22 cellular contexts compared by ENCODE assay signal in the genomic region with DNA sequence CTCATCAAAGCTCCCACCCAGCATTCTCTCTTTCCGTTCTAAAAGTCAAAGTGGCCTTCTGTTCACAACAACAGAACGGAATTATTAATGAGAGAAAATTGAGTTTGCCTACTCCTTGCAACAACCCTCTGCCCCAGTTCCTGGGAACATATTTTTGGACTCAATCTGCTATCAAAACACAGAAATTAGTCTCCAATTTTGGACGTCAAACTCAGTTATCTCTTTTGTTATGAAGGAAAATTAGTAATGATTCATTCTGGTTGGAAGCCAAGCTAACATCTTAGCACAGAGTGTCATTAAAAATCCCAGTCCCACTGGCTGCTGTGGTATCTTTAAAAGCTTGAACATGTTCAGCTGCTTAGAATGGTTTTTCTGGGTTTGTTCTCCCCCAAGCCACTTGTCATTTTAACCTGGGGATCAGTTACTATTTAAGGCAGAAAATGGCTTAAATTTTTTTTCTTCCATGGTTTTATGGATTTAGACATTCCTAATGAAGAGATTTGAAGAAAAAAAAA.
"Had no signal": no experiment of that assay in that cellular context is flagged by ENCODE, and none has a peak within 500 bp of the region (broad histone marks: within the 10 kb centered on the region; RNA-seq: fewer than 3 reads in every experiment).

No MANE protein-coding gene starts in this region.

- DNase-seq: dorsolateral prefrontal cortex; effector CD4-positive, alpha-beta T cell; mucosa of descending colon; naive thymus-derived CD8-positive, alpha-beta T cell; nephron progenitor cell; nucleus accumbens; right cardiac atrium; small intestine; stimulated activated CD4-positive, alpha-beta T cell treated with anti-CD3 and anti-CD28 coated beads, Interleukin-15, amount 100 ng/mL, for 24 hours; stimulated activated CD4-positive, alpha-beta T cell treated with anti-CD3 and anti-CD28 coated beads, Interleukin-2, amount 100 ng/mL, for 48 hours; stimulated activated CD8-positive, alpha-beta memory T cell treated with anti-CD3 and anti-CD28 coated beads, Interleukin-4, amount 100 ng/mL, for 48 hours; stimulated activated naive CD4-positive, alpha-beta T cell; stimulated activated naive CD8-positive, alpha-beta T cell treated with anti-CD3 and anti-CD28 coated beads, Interleukin-15, amount 100 ng/mL, for 72 hours; transverse colon; upper lobe of right lung; uterus had no signal

- H3K4me3 ChIP-seq: dorsolateral prefrontal cortex, lung, mucosa of descending colon, prostate gland, suprapubic skin, transverse colon, upper lobe of right lung, uterus had no signal

- FAIRE-seq: colon, frontal cortex, keratinocyte, small intestine had no signal

- H3K36me3 ChIP-seq: prostate gland, suprapubic skin, transverse colon, upper lobe of right lung, uterus had no signal

- ATAC-seq: mucosa of descending colon; naive thymus-derived CD8-positive, alpha-beta T cell; stimulated activated naive CD8-positive, alpha-beta T cell treated with anti-CD3 and anti-CD28 coated beads, Interleukin-15, amount 100 ng/mL, for 72 hours; upper lobe of right lung had no signal

- H3K27me3 ChIP-seq: dorsolateral prefrontal cortex, suprapubic skin, transverse colon, upper lobe of right lung, uterus had no signal

- H3K9me3 ChIP-seq: mucosa of descending colon, prostate gland, suprapubic skin, transverse colon, upper lobe of right lung, uterus had no signal

- H3K27ac ChIP-seq: dorsolateral prefrontal cortex, prostate gland, suprapubic skin, transverse colon, upper lobe of right lung, uterus had no signal

- H3K4me1 ChIP-seq: prostate gland, suprapubic skin, transverse colon, upper lobe of right lung, uterus had no signal
